In genomic region chr6:154814063-154814462, GRCh38 we compare ENCODE assay signal across 12 cellular contexts.
DNase-seq lines count a peak whose midpoint lies in the region; ATAC-seq and TF ChIP-seq lines count a peak whose summit lies in the region.
"Had no signal": no experiment of that assay in that cellular context is flagged by ENCODE, and none has a peak within 500 bp of the region (broad histone marks: within the 10 kb centered on the region; RNA-seq: fewer than 3 reads in every experiment).

No MANE protein-coding gene starts in this region.

- ATAC-seq in GM18508 (IDR thresholded peaks at IDR 0.05; ENCODE audit: insufficient read depth, unreplicated experiment) (peak; percentile 69), GM21390 (IDR thresholded peaks at IDR 0.05; ENCODE audit: unreplicated experiment) (peak; percentile 91), HG03045 (IDR thresholded peaks at IDR 0.05; ENCODE audit: unreplicated experiment) (peak; percentile 76)
- ATAC-seq: body of pancreas had no signal

- no peak overlapping the region for H3K27ac ChIP-seq in osteoblast (ENCODE audit: low read depth, low read length)
- H3K27ac ChIP-seq: body of pancreas had no signal

- H3K9me3 ChIP-seq in osteoblast (ENCODE audit: low read depth, low read length) = no peaks in the 10 kb centered on the region
- H3K9me3 ChIP-seq: BE2C, body of pancreas had no signal

- H2AFZ ChIP-seq in osteoblast (ENCODE audit: low read length) = no peak overlapping the region

- peaks cover 12% of the 10 kb centered on the region for H3K79me2 ChIP-seq in osteoblast (ENCODE audit: insufficient read depth, low read length)

- H3K4me3 ChIP-seq in osteoblast (ENCODE audit: insufficient read depth, low read length) = no peak overlapping the region
- H3K4me3 ChIP-seq: body of pancreas had no signal

- TF ChIP-seq CTCF in osteoblast (IDR thresholded peaks at IDR 0.05; ENCODE audit: extremely low read depth, low read depth, low read length) = no peak

- no peaks in the 10 kb centered on the region for H3K27me3 ChIP-seq in osteoblast (ENCODE audit: insufficient read depth, low read length)
- H3K27me3 ChIP-seq: BE2C, body of pancreas had no signal

- TF ChIP-seq POLR2A in Raji (IDR thresholded peaks at IDR 0.05; ENCODE audit: insufficient read depth, low read depth, low read length) = 0 out of 2 replicates have a peak, but pooled peaks have one; percentile 8

- no peak for DNase-seq in osteoblast (ENCODE audit: insufficient read length, low spot score, missing footprints)
- no peak for DNase-seq in T-helper 2 cell
- no peak for DNase-seq in dedifferentiated amniotic fluid mesenchymal stem cell (ENCODE audit: extremely low spot score)
- DNase-seq in putamen (ENCODE audit: low spot score) = no peak
- DNase-seq: activated T-cell treated with anti-CD3 and anti-CD28 coated beads, Interleukin-2, amount 50 U/mL, for 48 hours; BE2C; body of pancreas; NCI-H1436 treated with DMSO at 0.1 percent for 48 hours had no signal

- peaks cover 10% of the 10 kb centered on the region for H3K4me1 ChIP-seq in osteoblast (ENCODE audit: insufficient read depth, low read length)
- H3K4me1 ChIP-seq: BE2C, body of pancreas had no signal

- no peak overlapping the region for H3K4me2 ChIP-seq in osteoblast (ENCODE audit: insufficient read depth, low read length)

- peaks cover 68% of the 10 kb centered on the region for H3K36me3 ChIP-seq in osteoblast (ENCODE audit: insufficient read depth, low read length)

- no peaks in the 10 kb centered on the region for H4K20me1 ChIP-seq in osteoblast (ENCODE audit: insufficient read depth, low read length)
